Comparison of ENCODE assay signal across 16 cellular contexts in genomic region chr6:56649782-56650181, GRCh38. TPM values are rescaled to one million over a fixed set of nuclear protein-coding genes. Genes with fewer than 3 reads are reported as not detected.
DNase-seq lines count a peak whose midpoint lies in the region; ATAC-seq, FAIRE-seq and TF ChIP-seq lines count a peak whose summit lies in the region.
"Had no signal": no experiment of that assay in that cellular context is flagged by ENCODE, and none has a peak within 500 bp of the region (broad histone marks: within the 10 kb centered on the region; RNA-seq: fewer than 3 reads in every experiment).

No MANE protein-coding gene starts in this region.

- H3K27ac Mint-ChIP-seq in HFFc6 (peak overlapping the region; percentile 90), astrocyte (ENCODE audit: unreplicated experiment) (no peak overlapping the region)
- H3K27ac Mint-ChIP-seq: activated naive CD4-positive, alpha-beta T cell treated with anti-CD3 and anti-CD28 coated beads, Interleukin-2, amount 10 ng/mL, durations not matched to agents 7 days and 5 days; memory B cell; nephron progenitor cell had no signal

- H4K20me1 ChIP-seq in astrocyte (ENCODE audit: insufficient read depth, low read length), result no peaks in the 10 kb centered on the region
- H4K20me1 ChIP-seq: BLaER1 treated with 17β-estradiol and CSF1 and Interleukin-3, amounts not matched to agents 10 nM and 100 nM had no signal

- H3K27me3 ChIP-seq in astrocyte (ENCODE audit: insufficient read depth, low read length) (no peaks in the 10 kb centered on the region), small intestine (ENCODE audit: control insufficient read depth in 2 of 2, insufficient read depth in 2 of 2, low read length in 2 of 2) (no peaks in the 10 kb centered on the region)
- H3K27me3 ChIP-seq: BLaER1 treated with 17β-estradiol and CSF1 and Interleukin-3, amounts not matched to agents 10 nM and 100 nM had no signal

- H3K4me1 Mint-ChIP-seq in HFFc6 (ENCODE audit: low read depth) (peaks cover 82% of the 10 kb centered on the region), astrocyte (ENCODE audit: low read depth, unreplicated experiment) (peaks cover 26% of the 10 kb centered on the region)
- H3K4me1 Mint-ChIP-seq: activated naive CD4-positive, alpha-beta T cell treated with anti-CD3 and anti-CD28 coated beads, Interleukin-2, amount 10 ng/mL, durations not matched to agents 7 days and 5 days; memory B cell; nephron progenitor cell had no signal

- ATAC-seq in HG03135 (IDR thresholded peaks at IDR 0.05; ENCODE audit: unreplicated experiment) (no peak), GM18858 (IDR thresholded peaks at IDR 0.05; ENCODE audit: unreplicated experiment) (no peak)

- H3K9me3 Mint-ChIP-seq in HFFc6, result no peaks in the 10 kb centered on the region; the same call in 1 of the 2 replicates
- H3K9me3 Mint-ChIP-seq in astrocyte (ENCODE audit: unreplicated experiment), result no peaks in the 10 kb centered on the region
- H3K9me3 Mint-ChIP-seq: activated naive CD4-positive, alpha-beta T cell treated with anti-CD3 and anti-CD28 coated beads, Interleukin-2, amount 10 ng/mL, durations not matched to agents 7 days and 5 days; memory B cell; nephron progenitor cell had no signal

- H3K4me2 ChIP-seq in astrocyte (ENCODE audit: low read length), result no peak overlapping the region
- H3K4me2 ChIP-seq: BLaER1 treated with 17β-estradiol and CSF1 and Interleukin-3, amounts not matched to agents 10 nM and 100 nM had no signal

- H2AFZ ChIP-seq in astrocyte (ENCODE audit: low read depth, low read length), result no peak overlapping the region

- DNase-seq in HFFc6 (peak; percentile 41), astrocyte (ENCODE audit: low read depth) (no peak), foreskin fibroblast (peak; percentile 61 to 77), small intestine (peak; percentile 49), GM19238 (ENCODE audit: insufficient read length, low spot score) (no peak)
- DNase-seq: activated naive CD4-positive, alpha-beta T cell treated with anti-CD3 and anti-CD28 coated beads, Interleukin-2, amount 10 ng/mL, durations not matched to agents 7 days and 5 days; DND-41; effector CD4-positive, alpha-beta T cell; NCI-H1048; nephron progenitor cell; T-helper 1 cell had no signal

- H3K9ac ChIP-seq in astrocyte (ENCODE audit: low read length), result no peak overlapping the region
- H3K9ac ChIP-seq: BLaER1 treated with 17β-estradiol and CSF1 and Interleukin-3, amounts not matched to agents 10 nM and 100 nM had no signal

- no peaks in the 10 kb centered on the region for H3K9me3 ChIP-seq in astrocyte (ENCODE audit: insufficient read depth, low read depth, low read length)
- no peaks in the 10 kb centered on the region for H3K9me3 ChIP-seq in small intestine (ENCODE audit: control insufficient read depth, low read depth)
- H3K9me3 ChIP-seq: BLaER1 treated with 17β-estradiol and CSF1 and Interleukin-3, amounts not matched to agents 10 nM and 100 nM; thoracic aorta had no signal

- peaks cover 28% of the 10 kb centered on the region for H3K79me2 ChIP-seq in astrocyte (ENCODE audit: insufficient read depth, low read length)

- H3K4me3 ChIP-seq in astrocyte (ENCODE audit: insufficient read depth, low read depth, low read length) (no peak overlapping the region), foreskin fibroblast (ENCODE audit: low read depth in 1 of 2, low read length in 2 of 2) (no peak overlapping the region), small intestine (ENCODE audit: low read depth in 1 of 2, low read length in 2 of 2) (no peak overlapping the region)
- H3K4me3 ChIP-seq: BLaER1 treated with 17β-estradiol and CSF1 and Interleukin-3, amounts not matched to agents 10 nM and 100 nM; thoracic aorta had no signal

- H3K27me3 Mint-ChIP-seq in HFFc6 (ENCODE audit: insufficient read depth) (peaks cover 12% of the 10 kb centered on the region), astrocyte (ENCODE audit: low read depth, unreplicated experiment) (no peaks in the 10 kb centered on the region)
- H3K27me3 Mint-ChIP-seq: activated naive CD4-positive, alpha-beta T cell treated with anti-CD3 and anti-CD28 coated beads, Interleukin-2, amount 10 ng/mL, durations not matched to agents 7 days and 5 days had no signal

- H3K36me3 Mint-ChIP-seq in HFFc6 (ENCODE audit: low read depth), result peaks cover 68% of the 10 kb centered on the region
- peaks cover 11% of the 10 kb centered on the region for H3K36me3 Mint-ChIP-seq in astrocyte (ENCODE audit: low read depth, unreplicated experiment)
- H3K36me3 Mint-ChIP-seq: activated naive CD4-positive, alpha-beta T cell treated with anti-CD3 and anti-CD28 coated beads, Interleukin-2, amount 10 ng/mL, durations not matched to agents 7 days and 5 days; memory B cell had no signal

- WGBS in small intestine, 3 donors, result 73 to 88% (median 74%) methylated on average over 3 of the region's 3 CpGs

- peak overlapping the region; percentile 41 for H3K27ac ChIP-seq in astrocyte (ENCODE audit: low read depth, low read length)
- H3K27ac ChIP-seq in small intestine (ENCODE audit: low read depth in 1 of 2, low read length in 1 of 2), result peak overlapping the region in 1 of 2 donors; percentile 20
- H3K27ac ChIP-seq: BLaER1 treated with 17β-estradiol and CSF1 and Interleukin-3, amounts not matched to agents 10 nM and 100 nM; thoracic aorta had no signal

- H3K4me3 Mint-ChIP-seq in HFFc6 (peak overlapping the region; percentile 58), astrocyte (ENCODE audit: unreplicated experiment) (no peak overlapping the region)
- H3K4me3 Mint-ChIP-seq: activated naive CD4-positive, alpha-beta T cell treated with anti-CD3 and anti-CD28 coated beads, Interleukin-2, amount 10 ng/mL, durations not matched to agents 7 days and 5 days; memory B cell; nephron progenitor cell had no signal

- FAIRE-seq in astrocyte (lab: Jason Lieb, UNC) (no peak), small intestine (lab: Jason Lieb, UNC) (no peak)

- H3K4me1 ChIP-seq in astrocyte (ENCODE audit: insufficient read depth, low read length), result peaks cover 22% of the 10 kb centered on the region
- peaks cover 2 to 3% of the 10 kb centered on the region in 2 donors for H3K4me1 ChIP-seq in small intestine (ENCODE audit: control insufficient read depth in 2 of 2, insufficient read depth in 1 of 2, low read depth in 1 of 2, low read length in 1 of 2)
- H3K4me1 ChIP-seq: BLaER1 treated with 17β-estradiol and CSF1 and Interleukin-3, amounts not matched to agents 10 nM and 100 nM had no signal

- H3K36me3 ChIP-seq in astrocyte (ENCODE audit: insufficient read depth, low read length) (peaks cover 37% of the 10 kb centered on the region), small intestine (ENCODE audit: control insufficient read depth in 2 of 2, insufficient read depth in 2 of 2, low read length in 2 of 2) (peaks cover 2 to 3% of the 10 kb centered on the region in 2 donors)

- no peak for TF ChIP-seq CTCF in HFFc6 (IDR thresholded peaks at IDR 0.05)
- TF ChIP-seq CTCF in astrocyte (IDR thresholded peaks at IDR 0.05; ENCODE audit: insufficient read depth, low read depth, low read length), result no peak
- no peak for TF ChIP-seq CTCF in foreskin fibroblast (IDR thresholded peaks at IDR 0.05; ENCODE audit: low read depth, low read length)

RNA-seq across cellular contexts. Expression of gene DST, which starts 7.1 kb away (rescaled TPM):
- total RNA-seq in HFFc6 (2021; fragmentation: NEBNext Ultra II Directional; extraction: Animal tissue kit (Norgen Biotek cat#: 25700)), result 100 to 1,000 TPM; 246 to 408 (median 279) TPM
- 352 and 442 TPM in 2 replicates for total RNA-seq in astrocyte
- 10 to 100 TPM; 40.5 to 80.5 (median 75.8) TPM for polyA plus RNA-seq in small intestine

Comparison
In these comparisons a context has a peak if more than half of its experiments do, and no peak if none do; other contexts are left out.
1. DNase-seq: peak in HFFc6 (single experiment), foreskin fibroblast (2 of 2) and small intestine (single experiment); none in astrocyte (single experiment) and GM19238 (single experiment).